ENCODE assay signal across 13 cellular contexts in the genomic region with DNA sequence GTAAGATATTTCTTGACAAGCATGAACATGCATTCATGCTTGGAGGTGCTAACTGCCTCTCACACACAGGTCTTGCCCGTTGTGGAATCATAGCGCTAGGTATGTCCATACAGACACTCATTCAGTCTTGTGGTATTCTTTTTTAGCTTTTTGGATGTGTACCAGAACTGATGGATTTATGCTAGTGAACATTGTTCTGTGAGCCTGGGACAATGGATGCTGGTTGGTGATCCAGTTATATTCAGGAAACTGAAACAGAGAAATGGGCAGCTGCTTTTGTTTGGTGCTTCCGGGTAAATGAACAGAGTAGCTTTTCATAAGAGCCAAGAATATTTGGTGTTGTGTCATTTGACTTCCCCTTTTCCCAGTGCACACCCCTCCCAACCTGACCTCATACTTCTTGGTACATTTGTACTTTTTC.
DNase-seq lines count a peak whose midpoint lies in the region; ATAC-seq and TF ChIP-seq lines count a peak whose summit lies in the region.
"Had no signal": no experiment of that assay in that cellular context is flagged by ENCODE, and none has a peak within 500 bp of the region (broad histone marks: within the 10 kb centered on the region; RNA-seq: fewer than 3 reads in every experiment).

No MANE protein-coding gene starts in this region.

- H3K4me3 ChIP-seq in gastroesophageal sphincter (no peak overlapping the region), parathyroid adenoma (ENCODE audit: low read depth, low read length) (no peak overlapping the region)

- ATAC-seq in HG03342 (IDR thresholded peaks at IDR 0.05; ENCODE audit: unreplicated experiment), result peak; percentile 36
- ATAC-seq in gastroesophageal sphincter, result peak; percentile 76
- ATAC-seq in HG03521 (IDR thresholded peaks at IDR 0.05; ENCODE audit: unreplicated experiment), result no peak
- no peak for ATAC-seq in HG03460 (IDR thresholded peaks at IDR 0.05; ENCODE audit: unreplicated experiment)
- no peak for ATAC-seq in HG03442 (IDR thresholded peaks at IDR 0.05; ENCODE audit: unreplicated experiment)
- ATAC-seq: stimulated activated memory B cell treated with anti-CD40 and anti-IgM and Interleukin-4, amounts not matched to agents 10 μg/mL and 1 μg/mL and 100 μg/mL, for 72 hours had no signal

- H3K27ac ChIP-seq in gastroesophageal sphincter, result no peak overlapping the region
- H3K27ac ChIP-seq in parathyroid adenoma, result peak overlapping the region; percentile 11
- H3K27ac ChIP-seq: brain microvascular endothelial cell had no signal

- H3K9ac ChIP-seq in parathyroid adenoma, result no peak overlapping the region

- no peak for TF ChIP-seq EP300 in gastroesophageal sphincter (IDR thresholded peaks at IDR 0.05)

- H3K36me3 ChIP-seq in gastroesophageal sphincter (no peaks in the 10 kb centered on the region), parathyroid adenoma (ENCODE audit: control insufficient read depth, insufficient read depth, low read length) (no peaks in the 10 kb centered on the region)
- H3K36me3 ChIP-seq: brain microvascular endothelial cell had no signal

- H2AFZ ChIP-seq in parathyroid adenoma, result no peak overlapping the region

- peak; percentile 90 for DNase-seq in SKM-1 treated with dmso at 0.1 percent for 144 hours (lab: John Stamatoyannopoulos, UW; ENCODE audit: unreplicated experiment)
- no peak for DNase-seq in HK-2 (ENCODE audit: unreplicated experiment)
- DNase-seq: activated gamma-delta T cell; brain microvascular endothelial cell; CD4-positive, CD25-positive, alpha-beta regulatory T cell; NCI-H1436 treated with DMSO at 0.1 percent for 48 hours had no signal

- H3K9me3 ChIP-seq in gastroesophageal sphincter, result no peaks in the 10 kb centered on the region
- no peaks in the 10 kb centered on the region for H3K9me3 ChIP-seq in parathyroid adenoma (ENCODE audit: control insufficient read depth, low read length)

- H3K27me3 ChIP-seq in gastroesophageal sphincter (no peaks in the 10 kb centered on the region), parathyroid adenoma (ENCODE audit: control insufficient read depth, insufficient read depth, low read length) (no peaks in the 10 kb centered on the region)
- H3K27me3 ChIP-seq: brain microvascular endothelial cell had no signal

- no peak for TF ChIP-seq POLR2A in gastroesophageal sphincter (IDR thresholded peaks at IDR 0.05)

- no peak overlapping the region for H3K4me2 ChIP-seq in parathyroid adenoma (ENCODE audit: low read length)

- peaks cover 0 to 18% (median 0%) of the 10 kb centered on the region in 3 donors for H3K4me1 ChIP-seq in gastroesophageal sphincter
- H3K4me1 ChIP-seq in parathyroid adenoma, result peaks cover 13% of the 10 kb centered on the region

- TF ChIP-seq CTCF in gastroesophageal sphincter (IDR thresholded peaks at IDR 0.05) (no peak), parathyroid adenoma (IDR thresholded peaks at IDR 0.05) (no peak)

- WGBS in gastroesophageal sphincter (ENCODE audit: low coverage in 1 of 2), 2 donors, result 50 to 68% methylated on average over 3 of the region's 3 CpGs

- H3K79me2 ChIP-seq in parathyroid adenoma, result no peaks in the 10 kb centered on the region

Comparison
In these comparisons a context has a peak if more than half of its experiments do, and no peak if none do; other contexts are left out.
1. ATAC-seq: peak in HG03342 (single experiment) and gastroesophageal sphincter (single experiment); none in HG03521 (single experiment), HG03460 (single experiment) and HG03442 (single experiment).